ENCODE assay signal across 16 cellular contexts in the genomic region with DNA sequence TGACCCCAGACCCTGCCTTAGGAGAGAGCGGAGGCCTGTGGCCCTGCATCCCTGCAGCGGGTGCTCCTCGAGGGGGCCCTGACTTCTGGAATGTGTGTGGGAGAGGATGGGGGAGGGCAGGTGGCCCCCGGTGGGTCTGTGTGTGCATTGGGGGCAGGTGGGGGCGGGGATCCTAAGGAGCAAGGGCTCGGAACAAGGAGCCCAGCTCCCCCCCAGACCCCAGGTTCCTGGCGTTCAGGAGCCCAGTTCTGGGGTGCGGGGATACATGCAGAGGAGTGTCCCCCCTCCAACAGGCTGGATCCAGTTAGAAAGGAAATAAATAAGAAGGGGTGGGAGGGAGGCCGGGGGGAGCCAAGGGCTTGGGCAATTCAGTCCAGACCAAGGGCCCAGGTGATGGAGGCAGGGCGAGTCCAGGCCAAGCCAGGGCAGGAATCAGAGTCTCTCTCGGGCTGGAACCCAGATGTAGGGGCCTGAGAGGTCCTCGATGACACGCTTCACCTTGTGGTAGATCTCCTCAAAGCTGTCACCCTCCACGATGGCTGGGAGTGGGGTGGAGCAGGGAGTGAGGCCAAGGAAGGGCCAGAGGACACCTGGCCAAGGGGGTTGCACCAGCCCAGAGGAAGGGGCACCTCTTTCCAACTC. TPM values are rescaled to one million over a fixed set of nuclear protein-coding genes. Genes with fewer than 3 reads are reported as not detected.
DNase-seq lines count a peak whose midpoint lies in the region; ATAC-seq and TF ChIP-seq lines count a peak whose summit lies in the region.
"Had no signal": no experiment of that assay in that cellular context is flagged by ENCODE, and none has a peak within 500 bp of the region (broad histone marks: within the 10 kb centered on the region; RNA-seq: fewer than 3 reads in every experiment).

No MANE protein-coding gene starts in this region.

- no peaks in the 10 kb centered on the region for H3K9me3 ChIP-seq in A673 (ENCODE audit: low read depth, low read length, poor library complexity, severe bottlenecking)
- H3K9me3 ChIP-seq in WERI-Rb-1 (ENCODE audit: severe bottlenecking), result no peaks in the 10 kb centered on the region
- no peaks in the 10 kb centered on the region for H3K9me3 ChIP-seq in lower lobe of right lung
- H3K9me3 ChIP-seq: BE2C had no signal

- H3K27me3 ChIP-seq in A673 (replicated peaks; ENCODE audit: insufficient read depth, low read depth, low read length, poor library complexity), result no peaks in the 10 kb centered on the region
- no peaks in the 10 kb centered on the region for H3K27me3 ChIP-seq in H7 (ENCODE audit: control insufficient read depth, insufficient read depth, low read length)
- no peaks in the 10 kb centered on the region for H3K27me3 ChIP-seq in WERI-Rb-1 (ENCODE audit: insufficient read depth, low read depth, severe bottlenecking)
- no peaks in the 10 kb centered on the region for H3K27me3 ChIP-seq in lower lobe of right lung (ENCODE audit: low read depth)
- H3K27me3 ChIP-seq: BE2C had no signal

- POLR2A ChIA-PET in A673 (lab: Charles Lee; ENCODE audit: low non-redundant PET), result no interaction called here

- CTCF ChIA-PET in A673 (lab: Charles Lee), result no interaction called here

- no peak overlapping the region for H3K27ac ChIP-seq in A673 (ENCODE audit: low read depth, low read length, poor library complexity, severe bottlenecking)
- peak overlapping the region; percentile 96 for H3K27ac ChIP-seq in WERI-Rb-1
- H3K27ac ChIP-seq in lower lobe of right lung, result no peak overlapping the region

- H3K36me3 ChIP-seq in A673 (ENCODE audit: insufficient read depth, low read length, poor library complexity, severe bottlenecking), result peaks cover 40% of the 10 kb centered on the region
- H3K36me3 ChIP-seq in H7 (replicated peaks; ENCODE audit: control insufficient read depth, insufficient read depth, low read length), result peaks cover 15% of the 10 kb centered on the region
- peaks cover 84% of the 10 kb centered on the region for H3K36me3 ChIP-seq in WERI-Rb-1
- peaks cover 31% of the 10 kb centered on the region for H3K36me3 ChIP-seq in lower lobe of right lung
- H3K36me3 ChIP-seq: BE2C had no signal

- no peak for DNase-seq in A673 (ENCODE audit: low spot score)
- DNase-seq in H7, result peak; percentile 51
- no peak for DNase-seq in WERI-Rb-1
- DNase-seq in lower lobe of right lung, result peak; percentile 38
- DNase-seq in DMS114 treated with DMSO at 0.1 percent for 48 hours (lab: John Stamatoyannopoulos, UW; ENCODE audit: unreplicated experiment), result no peak
- DNase-seq: ACHN; BE2C; CD4-positive, CD25-positive, alpha-beta regulatory T cell; CD8-positive, alpha-beta memory T cell; COR-L47; DMS 273 treated with DMSO at 0.1 percent for 48 hours; HFFc6; KG1 had no signal

- no peaks in the 10 kb centered on the region for H3K4me1 ChIP-seq in A673 (ENCODE audit: insufficient read depth, low read length, poor library complexity, severe bottlenecking)
- no peaks in the 10 kb centered on the region for H3K4me1 ChIP-seq in lower lobe of right lung
- H3K4me1 ChIP-seq: BE2C had no signal

- no peak overlapping the region for H3K4me3 ChIP-seq in A673 (ENCODE audit: low read depth, low read length, poor library complexity, severe bottlenecking)
- no peak overlapping the region for H3K4me3 ChIP-seq in H7 (ENCODE audit: insufficient read depth, low read depth, low read length)
- no peak overlapping the region for H3K4me3 ChIP-seq in WERI-Rb-1 (ENCODE audit: low read depth, low read length)
- H3K4me3 ChIP-seq in lower lobe of right lung, result no peak overlapping the region

- TF ChIP-seq CTCF in A673 (conservative IDR thresholded peaks at IDR 0.05; ENCODE audit: low read depth, low read length) (no peak), WERI-Rb-1 (IDR thresholded peaks at IDR 0.05; ENCODE audit: low read depth, low read length) (no peak), lower lobe of right lung (IDR thresholded peaks at IDR 0.05) (no peak)

- TSS peak; percentile 7 for BruUV-seq in A673 (replicated peaks; lab: Mats Ljungman, UMichigan)

- intact Hi-C loops in A673 (cut with micrococcal nuclease; ENCODE audit: unreplicated experiment) (no loop called here), lower lobe of right lung (cut with DNase I) (no loop called here)

- no peak for ATAC-seq in lower lobe of right lung
- no peak for ATAC-seq in HG02885 (IDR thresholded peaks at IDR 0.05; ENCODE audit: poor library complexity, unreplicated experiment)
- ATAC-seq in HG02884 (IDR thresholded peaks at IDR 0.05; ENCODE audit: unreplicated experiment), result no peak
- ATAC-seq: HCT116 had no signal

RNA-seq across cellular contexts. Expression of gene ASGR1, which starts 11.2 kb away (rescaled TPM):
- total RNA-seq in A673 (2021), result 6.1 and 8.0 TPM in 2 replicates
- total RNA-seq in H7 (2014; rRNA removed; shearing (Covaris generic)), result 12.3 and 15.4 TPM in 2 replicates
- total RNA-seq in lower lobe of right lung, result 5.1 TPM
- total RNA-seq: CD4-positive, CD25-positive, alpha-beta regulatory T cell had no signal

RNA-seq across cellular contexts. Expression of gene DLG4, which starts 29.2 kb away (rescaled TPM):
- total RNA-seq in A673 (2021) (74.7 and 86.6 TPM in 2 replicates), lower lobe of right lung (29.3 TPM)
- 21.0 and 27.6 TPM in 2 replicates for total RNA-seq in H7 (2014; rRNA removed; shearing (Covaris generic))

RNA-seq across cellular contexts. Expression of gene ACADVL, which starts 29.3 kb away (rescaled TPM):
- total RNA-seq in A673 (2021) (425 and 509 TPM in 2 replicates), lower lobe of right lung (576 TPM)
- 362 and 410 TPM in 2 replicates for total RNA-seq in H7 (2014; rRNA removed; shearing (Covaris generic))

RNA-seq across cellular contexts. Expression of gene DVL2, which starts 43.9 kb away (rescaled TPM):
- total RNA-seq in A673 (2021) (133 and 139 TPM in 2 replicates), lower lobe of right lung (46.4 TPM)
- 75.0 and 90.9 TPM in 2 replicates for total RNA-seq in H7 (2014; rRNA removed; shearing (Covaris generic))

RNA-seq across cellular contexts. Expression of gene PHF23, which starts 48.9 kb away (rescaled TPM):
- total RNA-seq in A673 (2021), result 84.0 and 85.1 TPM in 2 replicates
- total RNA-seq in H7 (2014; rRNA removed; shearing (Covaris generic)), result 54.9 and 56.2 TPM in 2 replicates
- 33.9 TPM for total RNA-seq in lower lobe of right lung

Comparison
In these comparisons a context has a peak if more than half of its experiments do, and no peak if none do; other contexts are left out.
1. DNase-seq: peak in H7 (single experiment) and lower lobe of right lung (single experiment); none in A673 (single experiment), WERI-Rb-1 (single experiment) and DMS114 treated with DMSO at 0.1 percent for 48 hours (single experiment).